Comparison of ENCODE assay signal across 3 cellular contexts in the genomic region with DNA sequence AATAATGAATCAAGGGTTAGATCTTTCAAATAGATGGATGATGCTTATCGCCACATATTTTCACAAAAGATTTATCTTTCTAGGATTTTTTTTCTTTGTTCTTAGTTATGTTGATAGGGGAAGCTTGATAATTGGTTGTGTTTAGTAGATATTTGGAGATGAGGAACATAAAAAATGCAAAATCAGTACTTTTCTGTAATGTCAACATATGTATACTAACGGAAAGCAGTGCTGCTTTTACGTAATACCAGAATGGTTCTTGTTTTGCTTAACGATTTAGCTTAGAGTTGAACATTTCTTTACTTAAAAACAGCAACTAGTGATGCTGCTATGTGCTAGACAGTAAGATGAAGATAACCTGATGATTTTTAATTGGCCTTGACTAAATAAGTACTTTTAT.
TF ChIP-seq lines count a peak whose summit lies in the region.

No MANE protein-coding gene starts in this region.

TF ChIP-seq in SK-N-SH, 30 proteins besides CTCF, POLR2A, EP300 and RAD21 (continued from another document):
- no peak for TF ChIP-seq MEF2A (IDR thresholded peaks at IDR 0.05; ENCODE audit: borderline replicate concordance, low read depth)
- TF ChIP-seq, protein P1, sequence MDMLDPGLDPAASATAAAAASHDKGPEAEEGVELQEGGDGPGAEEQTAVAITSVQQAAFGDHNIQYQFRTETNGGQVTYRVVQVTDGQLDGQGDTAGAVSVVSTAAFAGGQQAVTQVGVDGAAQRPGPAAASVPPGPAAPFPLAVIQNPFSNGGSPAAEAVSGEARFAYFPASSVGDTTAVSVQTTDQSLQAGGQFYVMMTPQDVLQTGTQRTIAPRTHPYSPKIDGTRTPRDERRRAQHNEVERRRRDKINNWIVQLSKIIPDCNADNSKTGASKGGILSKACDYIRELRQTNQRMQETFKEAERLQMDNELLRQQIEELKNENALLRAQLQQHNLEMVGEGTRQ (IDR thresholded peaks at IDR 0.05; ENCODE audit: borderline replicate concordance, low read depth, low read length), result no peak
- TF ChIP-seq JUND (IDR thresholded peaks at IDR 0.05), result no peak
- no peak for TF ChIP-seq RXRA (IDR thresholded peaks at IDR 0.05; ENCODE audit: borderline replicate concordance, low read depth)
- TF ChIP-seq EZH2phosphoT487 (IDR thresholded peaks at IDR 0.05; ENCODE audit: borderline replicate concordance, low read depth), result no peak
- TF ChIP-seq, protein P2, sequence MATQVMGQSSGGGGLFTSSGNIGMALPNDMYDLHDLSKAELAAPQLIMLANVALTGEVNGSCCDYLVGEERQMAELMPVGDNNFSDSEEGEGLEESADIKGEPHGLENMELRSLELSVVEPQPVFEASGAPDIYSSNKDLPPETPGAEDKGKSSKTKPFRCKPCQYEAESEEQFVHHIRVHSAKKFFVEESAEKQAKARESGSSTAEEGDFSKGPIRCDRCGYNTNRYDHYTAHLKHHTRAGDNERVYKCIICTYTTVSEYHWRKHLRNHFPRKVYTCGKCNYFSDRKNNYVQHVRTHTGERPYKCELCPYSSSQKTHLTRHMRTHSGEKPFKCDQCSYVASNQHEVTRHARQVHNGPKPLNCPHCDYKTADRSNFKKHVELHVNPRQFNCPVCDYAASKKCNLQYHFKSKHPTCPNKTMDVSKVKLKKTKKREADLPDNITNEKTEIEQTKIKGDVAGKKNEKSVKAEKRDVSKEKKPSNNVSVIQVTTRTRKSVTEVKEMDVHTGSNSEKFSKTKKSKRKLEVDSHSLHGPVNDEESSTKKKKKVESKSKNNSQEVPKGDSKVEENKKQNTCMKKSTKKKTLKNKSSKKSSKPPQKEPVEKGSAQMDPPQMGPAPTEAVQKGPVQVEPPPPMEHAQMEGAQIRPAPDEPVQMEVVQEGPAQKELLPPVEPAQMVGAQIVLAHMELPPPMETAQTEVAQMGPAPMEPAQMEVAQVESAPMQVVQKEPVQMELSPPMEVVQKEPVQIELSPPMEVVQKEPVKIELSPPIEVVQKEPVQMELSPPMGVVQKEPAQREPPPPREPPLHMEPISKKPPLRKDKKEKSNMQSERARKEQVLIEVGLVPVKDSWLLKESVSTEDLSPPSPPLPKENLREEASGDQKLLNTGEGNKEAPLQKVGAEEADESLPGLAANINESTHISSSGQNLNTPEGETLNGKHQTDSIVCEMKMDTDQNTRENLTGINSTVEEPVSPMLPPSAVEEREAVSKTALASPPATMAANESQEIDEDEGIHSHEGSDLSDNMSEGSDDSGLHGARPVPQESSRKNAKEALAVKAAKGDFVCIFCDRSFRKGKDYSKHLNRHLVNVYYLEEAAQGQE (IDR thresholded peaks at IDR 0.05; ENCODE audit: low read depth, low read length), result no peak
- no peak for TF ChIP-seq TCF12 (IDR thresholded peaks at IDR 0.05)
- no peak for TF ChIP-seq YY1 (IDR thresholded peaks at IDR 0.05; ENCODE audit: low read depth)
- TF ChIP-seq RFX5 (IDR thresholded peaks at IDR 0.05; ENCODE audit: low read length), result no peak

TF ChIP-seq in SK-N-SH treated with all-trans-retinoic acid at 6 μM for 48 hours, 23 proteins besides CTCF, POLR2A, EP300 and RAD21:
- TF ChIP-seq, protein P3, sequence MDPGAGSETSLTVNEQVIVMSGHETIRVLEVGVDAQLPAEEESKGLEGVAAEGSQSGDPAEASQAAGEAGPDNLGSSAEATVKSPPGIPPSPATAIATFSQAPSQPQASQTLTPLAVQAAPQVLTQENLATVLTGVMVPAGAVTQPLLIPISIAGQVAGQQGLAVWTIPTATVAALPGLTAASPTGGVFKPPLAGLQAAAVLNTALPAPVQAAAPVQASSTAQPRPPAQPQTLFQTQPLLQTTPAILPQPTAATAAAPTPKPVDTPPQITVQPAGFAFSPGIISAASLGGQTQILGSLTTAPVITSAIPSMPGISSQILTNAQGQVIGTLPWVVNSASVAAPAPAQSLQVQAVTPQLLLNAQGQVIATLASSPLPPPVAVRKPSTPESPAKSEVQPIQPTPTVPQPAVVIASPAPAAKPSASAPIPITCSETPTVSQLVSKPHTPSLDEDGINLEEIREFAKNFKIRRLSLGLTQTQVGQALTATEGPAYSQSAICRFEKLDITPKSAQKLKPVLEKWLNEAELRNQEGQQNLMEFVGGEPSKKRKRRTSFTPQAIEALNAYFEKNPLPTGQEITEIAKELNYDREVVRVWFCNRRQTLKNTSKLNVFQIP (CRISPR knock-in tag; IDR thresholded peaks at IDR 0.05; ENCODE audit: borderline replicate concordance, low read depth), result no peak
- TF ChIP-seq ZFP3 (CRISPR knock-in tag; IDR thresholded peaks at IDR 0.05), result no peak
- TF ChIP-seq OSR1 (CRISPR knock-in tag; IDR thresholded peaks at IDR 0.05), result no peak
- TF ChIP-seq CSDC2 (CRISPR knock-in tag; IDR thresholded peaks at IDR 0.05), result no peak
- no peak for TF ChIP-seq ESRRG (CRISPR knock-in tag; IDR thresholded peaks at IDR 0.05)
- TF ChIP-seq ARNTL (CRISPR knock-in tag; IDR thresholded peaks at IDR 0.05; ENCODE audit: borderline replicate concordance, low read depth), result no peak
- no peak for TF ChIP-seq ZC3H10 (CRISPR knock-in tag; IDR thresholded peaks at IDR 0.05)
- TF ChIP-seq, protein P4, sequence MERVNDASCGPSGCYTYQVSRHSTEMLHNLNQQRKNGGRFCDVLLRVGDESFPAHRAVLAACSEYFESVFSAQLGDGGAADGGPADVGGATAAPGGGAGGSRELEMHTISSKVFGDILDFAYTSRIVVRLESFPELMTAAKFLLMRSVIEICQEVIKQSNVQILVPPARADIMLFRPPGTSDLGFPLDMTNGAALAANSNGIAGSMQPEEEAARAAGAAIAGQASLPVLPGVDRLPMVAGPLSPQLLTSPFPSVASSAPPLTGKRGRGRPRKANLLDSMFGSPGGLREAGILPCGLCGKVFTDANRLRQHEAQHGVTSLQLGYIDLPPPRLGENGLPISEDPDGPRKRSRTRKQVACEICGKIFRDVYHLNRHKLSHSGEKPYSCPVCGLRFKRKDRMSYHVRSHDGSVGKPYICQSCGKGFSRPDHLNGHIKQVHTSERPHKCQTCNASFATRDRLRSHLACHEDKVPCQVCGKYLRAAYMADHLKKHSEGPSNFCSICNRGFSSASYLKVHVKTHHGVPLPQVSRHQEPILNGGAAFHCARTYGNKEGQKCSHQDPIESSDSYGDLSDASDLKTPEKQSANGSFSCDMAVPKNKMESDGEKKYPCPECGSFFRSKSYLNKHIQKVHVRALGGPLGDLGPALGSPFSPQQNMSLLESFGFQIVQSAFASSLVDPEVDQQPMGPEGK (CRISPR knock-in tag; IDR thresholded peaks at IDR 0.05; ENCODE audit: borderline replicate concordance), result no peak
- TF ChIP-seq BACH2 (CRISPR knock-in tag; IDR thresholded peaks at IDR 0.05; ENCODE audit: borderline replicate concordance), result no peak
- TF ChIP-seq ZFP30 (CRISPR knock-in tag; IDR thresholded peaks at IDR 0.05), result no peak
- no peak for TF ChIP-seq PPARA (CRISPR knock-in tag; IDR thresholded peaks at IDR 0.05; ENCODE audit: borderline replicate concordance)
- TF ChIP-seq, protein P5, sequence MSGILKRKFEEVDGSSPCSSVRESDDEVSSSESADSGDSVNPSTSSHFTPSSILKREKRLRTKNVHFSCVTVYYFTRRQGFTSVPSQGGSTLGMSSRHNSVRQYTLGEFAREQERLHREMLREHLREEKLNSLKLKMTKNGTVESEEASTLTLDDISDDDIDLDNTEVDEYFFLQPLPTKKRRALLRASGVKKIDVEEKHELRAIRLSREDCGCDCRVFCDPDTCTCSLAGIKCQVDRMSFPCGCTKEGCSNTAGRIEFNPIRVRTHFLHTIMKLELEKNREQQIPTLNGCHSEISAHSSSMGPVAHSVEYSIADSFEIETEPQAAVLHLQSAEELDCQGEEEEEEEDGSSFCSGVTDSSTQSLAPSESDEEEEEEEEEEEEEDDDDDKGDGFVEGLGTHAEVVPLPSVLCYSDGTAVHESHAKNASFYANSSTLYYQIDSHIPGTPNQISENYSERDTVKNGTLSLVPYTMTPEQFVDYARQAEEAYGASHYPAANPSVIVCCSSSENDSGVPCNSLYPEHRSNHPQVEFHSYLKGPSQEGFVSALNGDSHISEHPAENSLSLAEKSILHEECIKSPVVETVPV (CRISPR knock-in tag; IDR thresholded peaks at IDR 0.05), result no peak
- TF ChIP-seq GLIS3 (CRISPR knock-in tag; IDR thresholded peaks at IDR 0.05), result no peak
- TF ChIP-seq TCF4 (CRISPR knock-in tag; IDR thresholded peaks at IDR 0.05; ENCODE audit: borderline replicate concordance), result no peak

TF ChIP-seq in endothelial cell of umbilical vein, 7 proteins besides CTCF, POLR2A, EP300 and RAD21:
- TF ChIP-seq, protein P6, sequence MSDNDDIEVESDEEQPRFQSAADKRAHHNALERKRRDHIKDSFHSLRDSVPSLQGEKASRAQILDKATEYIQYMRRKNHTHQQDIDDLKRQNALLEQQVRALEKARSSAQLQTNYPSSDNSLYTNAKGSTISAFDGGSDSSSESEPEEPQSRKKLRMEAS (IDR thresholded peaks at IDR 0.05; ENCODE audit: insufficient read depth, insufficient read length), result no peak
- TF ChIP-seq MYC (IDR thresholded peaks at IDR 0.05; ENCODE audit: low read depth, low read length) (no peak), FOS (IDR thresholded peaks at IDR 0.05; ENCODE audit: borderline replicate concordance, insufficient read depth, low read length) (no peak), GATA2 (IDR thresholded peaks at IDR 0.05; ENCODE audit: insufficient read depth, insufficient read length, low read depth, low read length) (no peak), JUN (IDR thresholded peaks at IDR 0.05; ENCODE audit: borderline replicate concordance, insufficient read depth, insufficient read length, low read depth) (no peak), POLR2AphosphoS5 (IDR thresholded peaks at IDR 0.05; ENCODE audit: insufficient read depth, low read depth, low read length) (no peak), EZH2 (IDR thresholded peaks at IDR 0.05; ENCODE audit: borderline replicate concordance, low read depth, low read length, severe bottlenecking) (no peak)
